1 cellular context compared by ENCODE assay signal in genomic region chr6:142838821-142839685, GRCh38.
A peak's percentile ranks its signal among the peaks of the same experiment; 100 is the strongest.
TF ChIP-seq lines count a peak whose summit lies in the region.

No MANE protein-coding gene starts in this region.

TF ChIP-seq in HepG2, 621 proteins besides CTCF, POLR2A, EP300 and RAD21 (continued from another document):
- TF ChIP-seq ZNF318 (CRISPR knock-in tag; IDR thresholded peaks at IDR 0.05) (no peak), ARID5B (CRISPR knock-in tag; IDR thresholded peaks at IDR 0.05) (peak; percentile 27), NFE2 (CRISPR knock-in tag; IDR thresholded peaks at IDR 0.05) (peak; percentile 64; the same call in 1 of the 2 replicates), HNF4G (IDR thresholded peaks at IDR 0.05; ENCODE audit: borderline replicate concordance, low read depth, low read length) (peak; percentile 25; the same call in 1 of the 2 replicates), HNF4G (CRISPR knock-in tag; IDR thresholded peaks at IDR 0.05; ENCODE audit: borderline replicate concordance, low read depth) (no peak), HNF4A (CRISPR knock-in tag; IDR thresholded peaks at IDR 0.05) (peak; percentile 62), POGZ (CRISPR knock-in tag; IDR thresholded peaks at IDR 0.05) (0 out of 2 replicates have a peak, but pooled peaks have one; percentile 14), ZNF83 (CRISPR knock-in tag; IDR thresholded peaks at IDR 0.05; ENCODE audit: borderline replicate concordance) (no peak), ARID3A (IDR thresholded peaks at IDR 0.05; ENCODE audit: low read depth, low read length) (peak; percentile 56), NCOR1 (IDR thresholded peaks at IDR 0.05; ENCODE audit: borderline replicate concordance, low read length) (peak; percentile 24; the same call in 1 of the 2 replicates), SOX6 (IDR thresholded peaks at IDR 0.05) (no peak), SOX6 (CRISPR knock-in tag; IDR thresholded peaks at IDR 0.05) (peak; percentile 28; the same call in 1 of the 2 replicates), GATAD2A (CRISPR knock-in tag; IDR thresholded peaks at IDR 0.05) (peak; percentile 39), RERE (CRISPR knock-in tag; IDR thresholded peaks at IDR 0.05; ENCODE audit: low read depth) (no peak)
